In the genomic region with DNA sequence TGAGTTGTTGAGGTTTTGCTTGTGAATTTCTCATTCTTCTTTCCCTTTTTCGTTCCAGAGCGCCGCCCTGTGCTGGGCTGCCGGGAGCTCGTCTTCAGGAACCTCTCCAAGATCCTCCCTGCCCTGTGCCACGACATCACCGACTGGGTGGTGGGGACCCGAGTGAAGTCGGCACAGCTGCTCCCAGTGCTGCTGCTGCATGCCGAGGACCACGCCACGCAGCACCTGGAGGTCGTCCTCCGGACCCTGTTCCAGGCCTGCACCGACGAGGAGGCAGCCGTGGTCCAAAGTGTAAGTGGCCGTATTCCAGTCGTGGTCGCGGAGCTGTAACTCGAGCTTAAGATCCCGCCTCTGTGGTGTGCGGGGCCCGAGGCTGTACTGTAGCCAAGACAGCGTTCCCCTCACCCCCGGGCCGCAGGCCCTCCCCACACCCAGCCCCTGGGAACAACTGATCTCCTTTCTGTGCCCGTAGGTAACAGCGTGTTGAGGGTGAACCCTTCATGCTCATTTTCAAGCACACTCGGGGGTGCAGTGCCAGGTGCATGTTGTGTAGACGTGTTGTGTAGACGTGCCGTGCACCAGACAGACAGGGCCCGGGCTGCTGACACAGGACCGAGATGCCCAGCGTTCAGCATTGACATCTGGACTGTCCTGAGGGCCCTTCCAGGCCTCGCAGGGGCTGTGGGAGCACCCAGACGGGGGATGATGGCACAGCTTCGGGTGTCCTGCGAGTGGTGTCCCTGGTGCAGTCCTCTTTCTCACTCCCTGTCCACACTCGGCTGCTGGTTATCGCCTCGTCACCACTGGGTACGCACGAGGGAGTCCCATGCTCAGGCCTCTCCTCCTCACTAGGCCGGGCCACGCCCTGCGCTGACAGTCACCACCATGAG, we compare ENCODE assay signal across 21 cellular contexts. TPM values are rescaled to one million over a fixed set of nuclear protein-coding genes. Genes with fewer than 3 reads are reported as not detected.
DNase-seq lines count a peak whose midpoint lies in the region; ATAC-seq and TF ChIP-seq lines count a peak whose summit lies in the region.
"Had no signal": no experiment of that assay in that cellular context is flagged by ENCODE, and none has a peak within 500 bp of the region (broad histone marks: within the 10 kb centered on the region; RNA-seq: fewer than 3 reads in every experiment).

No MANE protein-coding gene starts in this region.

- intact Hi-C loops in lower lobe of right lung (cut with DNase I) = no loop called here
- intact Hi-C loops in sigmoid colon (cut with DNase I) = no loop called here

- POLR2A ChIA-PET in activated naive CD8-positive, alpha-beta T cell treated with anti-CD3 and anti-CD28 coated beads, Interleukin-2, amount 10 ng/mL, durations not matched to agents 7 days and 5 days (lab: Charles Lee) = no interaction called here

- TF ChIP-seq POLR2A in sigmoid colon (IDR thresholded peaks at IDR 0.05) = no peak

- H3K9me3 ChIP-seq in RWPE2 (ENCODE audit: severe bottlenecking) (no peaks in the 10 kb centered on the region), lower lobe of right lung (no peaks in the 10 kb centered on the region), sigmoid colon (no peaks in the 10 kb centered on the region)
- H3K9me3 ChIP-seq: Peyer's patch had no signal

- no peaks in the 10 kb centered on the region for H3K27me3 Mint-ChIP-seq in activated naive CD8-positive, alpha-beta T cell treated with anti-CD3 and anti-CD28 coated beads, Interleukin-2, amount 10 ng/mL, durations not matched to agents 7 days and 5 days
- H3K27me3 Mint-ChIP-seq in activated naive CD8-positive, alpha-beta T cell treated with anti-CD3 and anti-CD28 coated beads, Interleukin-2, amount 50 U/mL, for 24 hours = no peaks in the 10 kb centered on the region
- H3K27me3 Mint-ChIP-seq in activated T-cell treated with anti-CD3 and anti-CD28 coated beads, Interleukin-2, amount 50 U/mL, for 72 hours (ENCODE audit: low read depth) = no peaks in the 10 kb centered on the region
- H3K27me3 Mint-ChIP-seq: CD8-positive, alpha-beta memory T cell; IgD-negative memory B cell had no signal

- no peak for TF ChIP-seq CTCF in RWPE2 (IDR thresholded peaks at IDR 0.05; ENCODE audit: poor library complexity, severe bottlenecking)
- TF ChIP-seq CTCF in lower lobe of right lung (IDR thresholded peaks at IDR 0.05) = no peak
- no peak for TF ChIP-seq CTCF in sigmoid colon (IDR thresholded peaks at IDR 0.05)

- H3K36me3 ChIP-seq in RWPE2 (ENCODE audit: low read depth) = peaks cover 56% of the 10 kb centered on the region
- peaks cover 63% of the 10 kb centered on the region for H3K36me3 ChIP-seq in lower lobe of right lung
- H3K36me3 ChIP-seq in sigmoid colon = peaks cover 21 to 86% (median 41%) of the 10 kb centered on the region in 4 donors

- peaks cover 14% of the 10 kb centered on the region for H3K36me3 Mint-ChIP-seq in activated naive CD8-positive, alpha-beta T cell treated with anti-CD3 and anti-CD28 coated beads, Interleukin-2, amount 10 ng/mL, durations not matched to agents 7 days and 5 days
- H3K36me3 Mint-ChIP-seq in activated naive CD8-positive, alpha-beta T cell treated with anti-CD3 and anti-CD28 coated beads, Interleukin-2, amount 50 U/mL, for 24 hours (ENCODE audit: low read depth) = peaks cover 41% of the 10 kb centered on the region
- peaks cover 0 to 10% of the 10 kb centered on the region in 2 donors for H3K36me3 Mint-ChIP-seq in activated T-cell treated with anti-CD3 and anti-CD28 coated beads, Interleukin-2, amount 50 U/mL, for 72 hours (ENCODE audit: insufficient read depth in 2 of 2)
- H3K36me3 Mint-ChIP-seq: IgD-negative memory B cell had no signal

- H3K4me1 ChIP-seq in RWPE2 (ENCODE audit: insufficient read depth, poor library complexity, severe bottlenecking) = no peaks in the 10 kb centered on the region
- no peaks in the 10 kb centered on the region for H3K4me1 ChIP-seq in lower lobe of right lung
- no peaks in the 10 kb centered on the region for H3K4me1 ChIP-seq in sigmoid colon
- H3K4me1 ChIP-seq: Peyer's patch had no signal

- H3K27ac ChIP-seq in RWPE2 (ENCODE audit: poor library complexity, severe bottlenecking) (no peak overlapping the region), lower lobe of right lung (no peak overlapping the region), sigmoid colon (no peak overlapping the region)
- H3K27ac ChIP-seq: Peyer's patch had no signal

- 94 to 97% methylated on average over 49 of the region's 49 CpGs for WGBS in sigmoid colon, 2 donors

- no peak for TF ChIP-seq EP300 in sigmoid colon (IDR thresholded peaks at IDR 0.05)

- H3K4me3 ChIP-seq in RWPE2 (ENCODE audit: severe bottlenecking) (no peak overlapping the region), lower lobe of right lung (no peak overlapping the region), sigmoid colon (no peak overlapping the region)
- H3K4me3 ChIP-seq: Peyer's patch had no signal

- H3K4me1 Mint-ChIP-seq in activated naive CD8-positive, alpha-beta T cell treated with anti-CD3 and anti-CD28 coated beads, Interleukin-2, amount 10 ng/mL, durations not matched to agents 7 days and 5 days = no peaks in the 10 kb centered on the region
- peaks cover 3% of the 10 kb centered on the region for H3K4me1 Mint-ChIP-seq in activated naive CD8-positive, alpha-beta T cell treated with anti-CD3 and anti-CD28 coated beads, Interleukin-2, amount 50 U/mL, for 24 hours
- no peaks in the 10 kb centered on the region for H3K4me1 Mint-ChIP-seq in activated T-cell treated with anti-CD3 and anti-CD28 coated beads, Interleukin-2, amount 50 U/mL, for 72 hours (ENCODE audit: low read depth)
- H3K4me1 Mint-ChIP-seq: CD8-positive, alpha-beta memory T cell; IgD-negative memory B cell had no signal

- no peak for ATAC-seq in activated naive CD8-positive, alpha-beta T cell treated with anti-CD3 and anti-CD28 coated beads, Interleukin-2, amount 10 ng/mL, durations not matched to agents 7 days and 5 days (ENCODE audit: low read depth)
- no peak for ATAC-seq in activated naive CD8-positive, alpha-beta T cell treated with anti-CD3 and anti-CD28 coated beads, Interleukin-2, amount 50 U/mL, for 24 hours
- ATAC-seq in RWPE2 (ENCODE audit: low read depth) = no peak
- ATAC-seq in lower lobe of right lung = peak in 1 of 2 donors; percentile 8
- no peak for ATAC-seq in HG02885 (IDR thresholded peaks at IDR 0.05; ENCODE audit: poor library complexity, unreplicated experiment)
- ATAC-seq in activated T-cell treated with anti-CD3 and anti-CD28 coated beads, Interleukin-2, amount 50 U/mL, for 72 hours (replicated peaks in 1 of 2) = no peak
- ATAC-seq: HCT116 had no signal

- H3K9me3 Mint-ChIP-seq in activated naive CD8-positive, alpha-beta T cell treated with anti-CD3 and anti-CD28 coated beads, Interleukin-2, amount 10 ng/mL, durations not matched to agents 7 days and 5 days = no peaks in the 10 kb centered on the region
- no peaks in the 10 kb centered on the region for H3K9me3 Mint-ChIP-seq in activated naive CD8-positive, alpha-beta T cell treated with anti-CD3 and anti-CD28 coated beads, Interleukin-2, amount 50 U/mL, for 24 hours
- no peaks in the 10 kb centered on the region for H3K9me3 Mint-ChIP-seq in activated T-cell treated with anti-CD3 and anti-CD28 coated beads, Interleukin-2, amount 50 U/mL, for 72 hours
- H3K9me3 Mint-ChIP-seq: CD8-positive, alpha-beta memory T cell; IgD-negative memory B cell had no signal

- no peak overlapping the region for H3K27ac Mint-ChIP-seq in activated naive CD8-positive, alpha-beta T cell treated with anti-CD3 and anti-CD28 coated beads, Interleukin-2, amount 10 ng/mL, durations not matched to agents 7 days and 5 days
- H3K27ac Mint-ChIP-seq in activated naive CD8-positive, alpha-beta T cell treated with anti-CD3 and anti-CD28 coated beads, Interleukin-2, amount 50 U/mL, for 24 hours = no peak overlapping the region
- no peak overlapping the region for H3K27ac Mint-ChIP-seq in activated T-cell treated with anti-CD3 and anti-CD28 coated beads, Interleukin-2, amount 50 U/mL, for 72 hours
- H3K27ac Mint-ChIP-seq: CD8-positive, alpha-beta memory T cell; IgD-negative memory B cell had no signal

- H3K27me3 ChIP-seq in RWPE2 (ENCODE audit: insufficient read depth, poor library complexity, severe bottlenecking) (no peaks in the 10 kb centered on the region), lower lobe of right lung (ENCODE audit: low read depth) (no peaks in the 10 kb centered on the region), sigmoid colon (no peaks in the 10 kb centered on the region)
- H3K27me3 ChIP-seq: Peyer's patch had no signal

- no peak overlapping the region for H3K4me3 Mint-ChIP-seq in activated naive CD8-positive, alpha-beta T cell treated with anti-CD3 and anti-CD28 coated beads, Interleukin-2, amount 10 ng/mL, durations not matched to agents 7 days and 5 days
- H3K4me3 Mint-ChIP-seq in activated naive CD8-positive, alpha-beta T cell treated with anti-CD3 and anti-CD28 coated beads, Interleukin-2, amount 50 U/mL, for 24 hours = no peak overlapping the region
- H3K4me3 Mint-ChIP-seq in activated T-cell treated with anti-CD3 and anti-CD28 coated beads, Interleukin-2, amount 50 U/mL, for 72 hours = no peak overlapping the region
- H3K4me3 Mint-ChIP-seq: CD8-positive, alpha-beta memory T cell; IgD-negative memory B cell had no signal

- peak; percentile 24 for DNase-seq in activated naive CD8-positive, alpha-beta T cell treated with anti-CD3 and anti-CD28 coated beads, Interleukin-2, amount 10 ng/mL, durations not matched to agents 7 days and 5 days
- no peak for DNase-seq in activated naive CD8-positive, alpha-beta T cell treated with anti-CD3 and anti-CD28 coated beads, Interleukin-2, amount 50 U/mL, for 24 hours
- peak; percentile 53 for DNase-seq in RWPE2 (ENCODE audit: low spot score)
- peak; percentile 41 for DNase-seq in lower lobe of right lung
- peak; percentile 35 for DNase-seq in sigmoid colon
- no peak for DNase-seq in activated T-cell treated with anti-CD3 and anti-CD28 coated beads, Interleukin-2, amount 50 U/mL, for 72 hours
- DNase-seq in NK-92 treated with Interleukin-12 subunit alpha and Interleukin-12 subunit beta, amount 100 ng/mL, for 24 hours (lab: John Stamatoyannopoulos, UW) = no peak
- DNase-seq: AML-193, C1 segment of cervical spinal cord, Calu3, GOT3, NCI-H1105, NCI-H2029 treated with DMSO at 0.1 percent for 48 hours, NCI-H226, NCI-H510A treated with DMSO at 0.1 percent for 48 hours, NCI-H748 treated with DMSO at 0.1 percent for 48 hours had no signal

RNA-seq across cellular contexts. Expression of gene PRKAR1B, which starts 27.7 kb away (rescaled TPM):
- 10 to 100 TPM; 26.5 to 28.2 TPM for total RNA-seq in activated naive CD8-positive, alpha-beta T cell treated with anti-CD3 and anti-CD28 coated beads, Interleukin-2, amount 10 ng/mL, durations not matched to agents 7 days and 5 days
- total RNA-seq in lower lobe of right lung (16.8 TPM), sigmoid colon (10 to 100 TPM in 3 of 4 donors, 1 to 10 TPM in 1; 9.7 to 26.6 (median 10.9) TPM)
- polyA plus RNA-seq in sigmoid colon = 10 to 100 TPM in 2 of 3 donors, 1 to 10 TPM in 1; 9.5 to 20.4 (median 12.6) TPM
- 10 to 100 TPM; 33.6 to 43.5 TPM for total RNA-seq in activated T-cell treated with anti-CD3 and anti-CD28 coated beads, Interleukin-2, amount 50 U/mL, for 72 hours

RNA-seq across cellular contexts. Expression of gene DNAAF5, which starts 28.3 kb away (rescaled TPM):
- total RNA-seq in activated naive CD8-positive, alpha-beta T cell treated with anti-CD3 and anti-CD28 coated beads, Interleukin-2, amount 10 ng/mL, durations not matched to agents 7 days and 5 days = 10 to 100 TPM; 18.3 to 22.4 TPM
- 22.4 TPM for total RNA-seq in lower lobe of right lung
- 10 to 100 TPM; 13.2 to 25.4 (median 16.0) TPM for total RNA-seq in sigmoid colon
- 10 to 100 TPM in 1 of 3 donors, 1 to 10 TPM in 2; 7.8 to 23.4 (median 9.7) TPM for polyA plus RNA-seq in sigmoid colon
- total RNA-seq in activated T-cell treated with anti-CD3 and anti-CD28 coated beads, Interleukin-2, amount 50 U/mL, for 72 hours = 10 to 100 TPM; 12.0 to 15.9 TPM

Comparison
In these comparisons a context has a peak if more than half of its experiments do, and no peak if none do; other contexts are left out.
1. DNase-seq: peak in activated naive CD8-positive, alpha-beta T cell treated with anti-CD3 and anti-CD28 coated beads, Interleukin-2, amount 10 ng/mL, durations not matched to agents 7 days and 5 days (single experiment), RWPE2 (single experiment), lower lobe of right lung (single experiment) and sigmoid colon (single experiment); none in activated naive CD8-positive, alpha-beta T cell treated with anti-CD3 and anti-CD28 coated beads, Interleukin-2, amount 50 U/mL, for 24 hours (single experiment), activated T-cell treated with anti-CD3 and anti-CD28 coated beads, Interleukin-2, amount 50 U/mL, for 72 hours (0 of 2) and NK-92 treated with Interleukin-12 subunit alpha and Interleukin-12 subunit beta, amount 100 ng/mL, for 24 hours (single experiment).